Comparison of ENCODE assay signal across 20 cellular contexts in the genomic region with DNA sequence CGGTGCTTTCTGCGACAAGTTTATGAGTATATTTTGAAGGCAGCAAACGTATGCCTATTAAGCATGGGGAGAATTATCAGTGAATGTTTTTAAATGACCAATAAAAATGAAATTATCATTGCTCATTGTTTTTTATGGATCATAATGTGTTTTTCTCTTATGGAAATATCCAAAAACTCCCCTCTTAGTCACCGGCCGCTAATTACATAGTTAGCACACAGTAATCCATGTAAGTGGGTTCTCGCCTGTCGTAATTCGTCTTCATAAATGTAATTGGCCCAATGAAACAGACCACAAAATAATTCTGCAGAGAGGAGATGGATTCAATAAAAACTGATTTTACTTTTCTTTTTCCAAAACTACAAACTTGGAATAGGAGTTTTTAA.
A peak's percentile ranks its signal among the peaks of the same experiment; 100 is the strongest.
DNase-seq lines count a peak whose midpoint lies in the region; ATAC-seq, FAIRE-seq and TF ChIP-seq lines count a peak whose summit lies in the region.
"Had no signal": no experiment of that assay in that cellular context is flagged by ENCODE, and none has a peak within 500 bp of the region (broad histone marks: within the 10 kb centered on the region; RNA-seq: fewer than 3 reads in every experiment).

No MANE protein-coding gene starts in this region.

- H3K79me2 ChIP-seq in H1 (ENCODE audit: control insufficient read depth in 1 of 2, insufficient read depth in 2 of 2, low read length in 2 of 2), result no peaks in the 10 kb centered on the region

- H2BK5ac ChIP-seq in H1 (ENCODE audit: low read depth, low read length), result no peak overlapping the region

- no peak for ATAC-seq in esophagus mucosa

- H4K8ac ChIP-seq in H1 (ENCODE audit: extremely low read depth, insufficient read depth, low read length), result no peak overlapping the region

- H3K23ac ChIP-seq in H1 (ENCODE audit: insufficient read length), result no peak overlapping the region

- peak overlapping the region; percentile 76 for H2BK120ac ChIP-seq in H1 (replicated peaks; ENCODE audit: low read depth, low read length)

- H3K27me3 ChIP-seq in HUES64 (ENCODE audit: insufficient read depth, low read length), result no peaks in the 10 kb centered on the region
- no peaks in the 10 kb centered on the region for H3K27me3 ChIP-seq in H1 (replicated peaks in 1 of 4; ENCODE audit: control insufficient read depth in 3 of 4, extremely low read depth in 1 of 4, insufficient read depth in 3 of 4, low read length in 3 of 4)
- H3K27me3 ChIP-seq: BE2C; BLaER1 treated with 17β-estradiol and CSF1 and Interleukin-3, amounts not matched to agents 10 nM and 100 nM had no signal

- no peak overlapping the region for H2BK15ac ChIP-seq in H1 (ENCODE audit: low read length)

- no peak overlapping the region; a peak in 1 of 4 replicates for H3K4me2 ChIP-seq in H1 (ENCODE audit: insufficient read depth in 1 of 2, low read depth in 2 of 2, low read length in 2 of 2)
- H3K4me2 ChIP-seq: BLaER1 treated with 17β-estradiol and CSF1 and Interleukin-3, amounts not matched to agents 10 nM and 100 nM had no signal

- FAIRE-seq in H1 (lab: Jason Lieb, UNC), result no peak
- FAIRE-seq: D721Med, GM12891 had no signal

- no peak overlapping the region for H3K14ac ChIP-seq in H1 (ENCODE audit: insufficient read length)

- no peak overlapping the region for H2AK5ac ChIP-seq in H1 (ENCODE audit: low read depth, low read length)

- peak overlapping the region; percentile 41 for H4K91ac ChIP-seq in H1 (replicated peaks; ENCODE audit: insufficient read length, low read length)

- no peaks in the 10 kb centered on the region for H4K20me1 ChIP-seq in H1 (replicated peaks in 1 of 2; ENCODE audit: control insufficient read depth in 1 of 2, insufficient read depth in 2 of 2, low read length in 2 of 2)
- H4K20me1 ChIP-seq: BLaER1 treated with 17β-estradiol and CSF1 and Interleukin-3, amounts not matched to agents 10 nM and 100 nM had no signal

- no peak for TF ChIP-seq POLR2A in H1 (IDR thresholded peaks at IDR 0.05; ENCODE audit: control extremely low read depth in 1 of 2, low read depth in 2 of 2, low read length in 2 of 2)

- in situ Hi-C loops in GM13977 (cut with MboI; ENCODE audit: low pct_unique_long_range_greater_than_20kb, low sequenced_read_pairs, unreplicated experiment), result no loop called here

- no peak overlapping the region for H2AFZ ChIP-seq in H1 (ENCODE audit: low read length)
- H2AFZ ChIP-seq: GM23248 had no signal

- no peak overlapping the region for H4K5ac ChIP-seq in H1 (ENCODE audit: insufficient read length, low read depth, low read length)

- TF ChIP-seq CTCF in H1 (IDR thresholded peaks at IDR 0.05; ENCODE audit: control extremely low read depth in 1 of 3, insufficient read depth in 1 of 3, low read depth in 1 of 3, low read length in 3 of 3) (no peak), GM13977 (IDR thresholded peaks at IDR 0.05; ENCODE audit: extremely low read depth, insufficient read depth, missing control alignments) (no peak)

- H3K27ac ChIP-seq in HUES64 (ENCODE audit: low read depth, low read length), result peak overlapping the region; percentile 61; the same call in 1 of the 2 replicates
- peak overlapping the region; percentile 13; the same call in 1 of the 2 replicates for H3K27ac ChIP-seq in H1 (ENCODE audit: low read depth, low read length)
- H3K27ac ChIP-seq: 22Rv1; BLaER1 treated with 17β-estradiol and CSF1 and Interleukin-3, amounts not matched to agents 10 nM and 100 nM; GM23248 had no signal

- H3K4me1 ChIP-seq in HUES64 (ENCODE audit: insufficient read depth, low read length) (peaks cover 19% of the 10 kb centered on the region), H1 (replicated peaks in 1 of 4; ENCODE audit: control insufficient read depth in 3 of 4, insufficient read depth in 4 of 4, low read length in 3 of 4) (peaks cover 0 to 25% (median 15%) of the 10 kb centered on the region in 4 experiments; a peak in 6 of 7 replicates)
- H3K4me1 ChIP-seq: BE2C; BLaER1 treated with 17β-estradiol and CSF1 and Interleukin-3, amounts not matched to agents 10 nM and 100 nM had no signal

- H3K18ac ChIP-seq in H1 (ENCODE audit: extremely low read depth, low read length), result no peak overlapping the region

- H3K23me2 ChIP-seq in H1 (ENCODE audit: low read depth, low read length), result peaks cover 2% of the 10 kb centered on the region; the same call in 1 of the 2 replicates

- DNase-seq in NCI-H82 (lab: John Stamatoyannopoulos, UW) (peak; percentile 55), NCI-H82 treated with DMSO at 0.1 percent for 48 hours (lab: John Stamatoyannopoulos, UW; ENCODE audit: unreplicated experiment) (no peak), H1 (ENCODE audit: low read depth in 1 of 2, low spot score in 2 of 2) (no peak), GM13977 (ENCODE audit: low spot score) (no peak), cerebellar cortex (ENCODE audit: low spot score) (no peak)
- DNase-seq: AML-193; BE2C; CD4-positive, alpha-beta T cell; CD8-positive, alpha-beta memory T cell; DMS 273 treated with DMSO at 0.1 percent for 48 hours; DMS79; GF-D8; GM23248; HCEC 1CT had no signal

- 95% methylated on average over 6 of the region's 8 CpGs for WGBS in HUES64
- WGBS in H1 (ENCODE audit: extremely low coverage in 1 of 2, insufficient coverage in 1 of 2, insufficient read length in 1 of 2, insufficient replicate concordance in 2 of 2, low coverage in 1 of 2, low lambda C conversion rate in 2 of 2, missing lambda C conversion rate in 1 of 2), 2 experiments, result 83% methylated on average over 8 of the region's 8 CpGs; no CpG with 5 or more reads in 1 of the 2 experiments

- H3K4me3 ChIP-seq in HUES64 (ENCODE audit: low read length), result no peak overlapping the region
- H3K4me3 ChIP-seq in H1 (ENCODE audit: extremely low read depth in 1 of 4, insufficient read depth in 2 of 4, low read depth in 3 of 4, low read length in 4 of 4), result peak overlapping the region in 1 of 4 experiments; percentile 6; a peak in 1 of 8 replicates
- H3K4me3 ChIP-seq: BLaER1 treated with 17β-estradiol and CSF1 and Interleukin-3, amounts not matched to agents 10 nM and 100 nM; GM23248 had no signal

- H3K56ac ChIP-seq in H1 (replicated peaks; ENCODE audit: insufficient read length, low read depth, low read length), result no peak overlapping the region

- H3K4ac ChIP-seq in H1 (replicated peaks; ENCODE audit: insufficient read length, low read depth, low read length), result no peak overlapping the region

- no peak for TF ChIP-seq RAD21 in H1 (IDR thresholded peaks at IDR 0.05 in 1 of 2, conservative IDR thresholded peaks at IDR 0.05 in 1 of 2; ENCODE audit: low read depth in 2 of 2, low read length in 2 of 2)

- POLR2A ChIA-PET in H1 (lab: Charles Lee; ENCODE audit: partially characterized antibody), result interaction anchor here (0.6 to 1.2 kb wide), 3 partner anchors 18 to 70 kb away, joined by 3 read pairs; no protein-coding TSS in a partner anchor

- H3K79me1 ChIP-seq in H1 (ENCODE audit: low read depth, low read length), result no peaks in the 10 kb centered on the region

- H2BK20ac ChIP-seq in H1 (ENCODE audit: low read length), result no peak overlapping the region

- H3K9me3 ChIP-seq in HUES64 (ENCODE audit: insufficient read depth, low read depth, low read length) (no peaks in the 10 kb centered on the region), H1 (ENCODE audit: insufficient read depth in 2 of 2, low read depth in 1 of 2, low read length in 1 of 2) (no peaks in the 10 kb centered on the region)
- H3K9me3 ChIP-seq: BE2C; BLaER1 treated with 17β-estradiol and CSF1 and Interleukin-3, amounts not matched to agents 10 nM and 100 nM had no signal

- no peaks in the 10 kb centered on the region for H3K36me3 ChIP-seq in HUES64 (ENCODE audit: insufficient read depth, low read length)
- H3K36me3 ChIP-seq in H1 (ENCODE audit: control insufficient read depth in 2 of 4, insufficient read depth in 4 of 4, low read length in 3 of 4), result no peaks in the 10 kb centered on the region
- H3K36me3 ChIP-seq: BE2C; BLaER1 treated with 17β-estradiol and CSF1 and Interleukin-3, amounts not matched to agents 10 nM and 100 nM had no signal

- TF ChIP-seq EP300 in H1 (IDR thresholded peaks at IDR 0.05; ENCODE audit: borderline replicate concordance in 1 of 2, low read depth in 2 of 2, low read length in 2 of 2), result no peak

- CTCF ChIA-PET in H1 (lab: Charles Lee; ENCODE audit: partially characterized antibody), result no interaction called here

- H2BK12ac ChIP-seq in H1 (ENCODE audit: low read depth, low read length), result no peak overlapping the region

- H3K9ac ChIP-seq in HUES64 (ENCODE audit: low read depth, low read length) (no peak overlapping the region), H1 (replicated peaks in 1 of 4; ENCODE audit: extremely low read depth in 1 of 4, low read depth in 3 of 4, low read length in 3 of 4) (no peak overlapping the region)
- H3K9ac ChIP-seq: BLaER1 treated with 17β-estradiol and CSF1 and Interleukin-3, amounts not matched to agents 10 nM and 100 nM; GM23248 had no signal

TF ChIP-seq in H1, 55 proteins besides CTCF, POLR2A, EP300 and RAD21:
- TF ChIP-seq SIN3A (conservative IDR thresholded peaks at IDR 0.05 in 1 of 2, IDR thresholded peaks at IDR 0.05 in 1 of 2; ENCODE audit: low read depth in 1 of 2, low read length in 2 of 2), result no peak
- no peak for TF ChIP-seq BRCA1 (IDR thresholded peaks at IDR 0.05; ENCODE audit: low read depth, low read length)
- TF ChIP-seq NANOG (IDR thresholded peaks at IDR 0.05; ENCODE audit: insufficient read depth, low read depth, low read length, poor library complexity, severe bottlenecking), result no peak
- no peak for TF ChIP-seq PHF8 (conservative IDR thresholded peaks at IDR 0.05; ENCODE audit: low read depth, low read length)
- no peak for TF ChIP-seq TEAD4 (IDR thresholded peaks at IDR 0.05; ENCODE audit: low read depth, low read length)
- TF ChIP-seq RNF2 (IDR thresholded peaks at IDR 0.05; ENCODE audit: borderline replicate concordance, low read depth, low read length, missing control alignments, poor library complexity, severe bottlenecking), result no peak
